Comparison of ENCODE assay signal across 9 cellular contexts in genomic region chr4:89640620-89641366, GRCh38.
A peak's percentile ranks its signal among the peaks of the same experiment; 100 is the strongest.
DNase-seq lines count a peak whose midpoint lies in the region; ATAC-seq and TF ChIP-seq lines count a peak whose summit lies in the region.
"Had no signal": no experiment of that assay in that cellular context is flagged by ENCODE, and none has a peak within 500 bp of the region (broad histone marks: within the 10 kb centered on the region; RNA-seq: fewer than 3 reads in every experiment).

No MANE protein-coding gene starts in this region.

- no peak for TF ChIP-seq EP300 in sigmoid colon (IDR thresholded peaks at IDR 0.05)

- TF ChIP-seq POLR2A in sigmoid colon (IDR thresholded peaks at IDR 0.05), result no peak

- H3K27me3 ChIP-seq in neuron (ENCODE audit: insufficient read depth, low read length), result no peaks in the 10 kb centered on the region
- no peaks in the 10 kb centered on the region for H3K27me3 ChIP-seq in sigmoid colon
- H3K27me3 ChIP-seq in effector memory CD4-positive, alpha-beta T cell (replicated peaks; ENCODE audit: control insufficient read depth, insufficient read depth, low read length, poor library complexity, severe bottlenecking), result no peaks in the 10 kb centered on the region

- H3K4me1 ChIP-seq in neuron (ENCODE audit: insufficient read depth, low read length) (peaks cover 5% of the 10 kb centered on the region), sigmoid colon (no peaks in the 10 kb centered on the region)
- H3K4me1 ChIP-seq in effector memory CD4-positive, alpha-beta T cell (ENCODE audit: control insufficient read depth, insufficient read depth, low read length, poor library complexity, severe bottlenecking), result no peaks in the 10 kb centered on the region

- 38 to 58% methylated on average over 17 of the region's 17 CpGs for WGBS in sigmoid colon, 2 donors

- DNase-seq in NCI-H82 (lab: John Stamatoyannopoulos, UW) (peak; percentile 79), epithelial cell of proximal tubule (ENCODE audit: low read depth) (no peak), sigmoid colon (no peak), NCI-H1105 (lab: John Stamatoyannopoulos, UW) (no peak)
- no peak for DNase-seq in effector memory CD4-positive, alpha-beta T cell

- intact Hi-C loops in sigmoid colon (cut with DNase I), result no loop called here

- no peak overlapping the region for H3K27ac ChIP-seq in sigmoid colon
- no peak overlapping the region for H3K27ac ChIP-seq in effector memory CD4-positive, alpha-beta T cell (ENCODE audit: insufficient read depth, low read length, poor library complexity, severe bottlenecking)
- H3K27ac ChIP-seq: neutrophil had no signal

- peak overlapping the region; percentile 31 for H2AFZ ChIP-seq in neuron (ENCODE audit: low read depth, low read length)

- TF ChIP-seq CTCF in epithelial cell of proximal tubule (conservative IDR thresholded peaks at IDR 0.05; ENCODE audit: low read depth, low read length), result peak; percentile 81
- TF ChIP-seq CTCF in sigmoid colon (IDR thresholded peaks at IDR 0.05), result no peak

- H3K9me3 ChIP-seq in neuron (ENCODE audit: low read length) (no peaks in the 10 kb centered on the region), sigmoid colon (no peaks in the 10 kb centered on the region)
- H3K9me3 ChIP-seq in effector memory CD4-positive, alpha-beta T cell (ENCODE audit: control insufficient read depth, low read length), result no peaks in the 10 kb centered on the region
- H3K9me3 ChIP-seq: neutrophil had no signal

- ATAC-seq in GM18868 (IDR thresholded peaks at IDR 0.05; ENCODE audit: unreplicated experiment) (peak; percentile 48), GM18502 (IDR thresholded peaks at IDR 0.05; ENCODE audit: poor library complexity, unreplicated experiment) (no peak)

- H3K36me3 ChIP-seq in neuron (ENCODE audit: insufficient read depth, low read length) (no peaks in the 10 kb centered on the region), sigmoid colon (no peaks in the 10 kb centered on the region)
- no peaks in the 10 kb centered on the region for H3K36me3 ChIP-seq in effector memory CD4-positive, alpha-beta T cell (ENCODE audit: control insufficient read depth, insufficient read depth, low read length)
- H3K36me3 ChIP-seq: neutrophil had no signal

- H3K4me3 ChIP-seq in epithelial cell of proximal tubule (ENCODE audit: low read depth, low read length), result peak overlapping the region; percentile 48
- peak overlapping the region; percentile 19 for H3K4me3 ChIP-seq in neuron (ENCODE audit: low read length)
- no peak overlapping the region for H3K4me3 ChIP-seq in sigmoid colon
- no peak overlapping the region for H3K4me3 ChIP-seq in effector memory CD4-positive, alpha-beta T cell (ENCODE audit: insufficient read depth, low read depth, low read length, poor library complexity, severe bottlenecking)

Comparison
In these comparisons a context has a peak if more than half of its experiments do, and no peak if none do; other contexts are left out.
1. H3K4me3 ChIP-seq: peak in epithelial cell of proximal tubule (single experiment) and neuron (single experiment); none in sigmoid colon (0 of 4) and effector memory CD4-positive, alpha-beta T cell (single experiment).